Comparison of ENCODE assay signal across 23 cellular contexts in genomic region chr11:9533736-9534473, GRCh38. TPM values are rescaled to one million over a fixed set of nuclear protein-coding genes. Genes with fewer than 3 reads are reported as not detected.
DNase-seq lines count a peak whose midpoint lies in the region; ATAC-seq and TF ChIP-seq lines count a peak whose summit lies in the region.
"Had no signal": no experiment of that assay in that cellular context is flagged by ENCODE, and none has a peak within 500 bp of the region (broad histone marks: within the 10 kb centered on the region; RNA-seq: fewer than 3 reads in every experiment).

No MANE protein-coding gene starts in this region.

- H3F3A ChIP-seq in GM23338 (replicated peaks; ENCODE audit: low read depth) = peaks cover 8% of the 10 kb centered on the region; the same call in 1 of the 2 replicates
- no peaks in the 10 kb centered on the region for H3F3A ChIP-seq in SU-DHL-6 (ENCODE audit: insufficient read depth)

- intact Hi-C loops in activated T-helper 2 cell treated with anti-CD3 and anti-CD28 coated beads, Interferon-gamma antibody, Interleukin-2, Interleukin-4, amounts not matched to agents 10 μg/mL and 5 μg/mL and 100 μg/mL, durations not matched to agents 14 hours and 24 hours and 36 hours (cut with micrococcal nuclease) = loop anchor here (2.0 kb wide), 1 partner anchor 33 kb away; no protein-coding TSS in a partner anchor

- H3K4me3 ChIP-seq in GM23338 (no peak overlapping the region), SU-DHL-6 (ENCODE audit: insufficient read depth, low read length, poor library complexity, severe bottlenecking) (no peak overlapping the region), fibroblast of lung (replicated peaks in 1 of 4; ENCODE audit: control extremely low read depth in 1 of 4, insufficient read depth in 1 of 4, low read depth in 3 of 4, low read length in 4 of 4) (no peak overlapping the region), trophoblast cell (ENCODE audit: low read depth, low read length) (no peak overlapping the region)
- H3K4me3 ChIP-seq: BLaER1, left lung, Peyer's patch, SJSA1, stomach, uterus had no signal

- H4K8ac ChIP-seq in trophoblast cell (ENCODE audit: low read depth, low read length) = no peak overlapping the region

- H3K27ac Mint-ChIP-seq in GM23338 = peak overlapping the region; percentile 71
- no peak overlapping the region for H3K27ac Mint-ChIP-seq in activated T-helper 2 cell treated with anti-CD3 and anti-CD28 coated beads, Interferon-gamma antibody, Interleukin-2, Interleukin-4, amounts not matched to agents 10 μg/mL and 5 μg/mL and 100 μg/mL, durations not matched to agents 14 hours and 24 hours and 36 hours
- H3K27ac Mint-ChIP-seq: activated T-cell treated with anti-CD3 and anti-CD28 coated beads, Interleukin-2, amount 50 U/mL, for 72 hours had no signal

- DNase-seq in GM23338 (ENCODE audit: low spot score) (peak; percentile 24), fibroblast of lung (ENCODE audit: low read depth in 2 of 2) (peak in 1 of 2 donors; percentile 73), trophoblast cell (peak in 1 of 2 donors; percentile 22), iPS-NIHi11 (ENCODE audit: low spot score) (no peak), activated gamma-delta T cell (lab: John Stamatoyannopoulos, UW) (no peak)
- no peak for DNase-seq in activated T-helper 2 cell treated with anti-CD3 and anti-CD28 coated beads, Interferon-gamma antibody, Interleukin-2, Interleukin-4, amounts not matched to agents 10 μg/mL and 5 μg/mL and 100 μg/mL, durations not matched to agents 14 hours and 24 hours and 36 hours (ENCODE audit: low spot score)
- DNase-seq: activated T-cell treated with anti-CD3 and anti-CD28 coated beads, Interleukin-2, amount 50 U/mL, for 72 hours; dorsolateral prefrontal cortex; GOT3; left lung; NCI-H1048; NCI-H1930; Peyer's patch; stimulated activated CD4-positive, alpha-beta T cell treated with anti-CD3 and anti-CD28 coated beads, Interleukin-2, amount 100 ng/mL, for 48 hours; stomach; T-helper 2 cell; uterus had no signal

- H4K91ac ChIP-seq in trophoblast cell (ENCODE audit: low read depth, low read length) = no peak overlapping the region

- H3K4me2 ChIP-seq in GM23338 (peak overlapping the region; percentile 24), SU-DHL-6 (ENCODE audit: low read depth, low read length, poor library complexity, severe bottlenecking) (peak overlapping the region; percentile 18), fibroblast of lung (ENCODE audit: extremely low read depth, insufficient read depth, low read length) (peak overlapping the region; percentile 45), trophoblast cell (ENCODE audit: low read length) (no peak overlapping the region)
- H3K4me2 ChIP-seq: BLaER1, KMS-11 had no signal

- H2BK12ac ChIP-seq in trophoblast cell (ENCODE audit: low read length) = no peak overlapping the region

- H2AK5ac ChIP-seq in trophoblast cell (ENCODE audit: low read length) = no peak overlapping the region

- no peak overlapping the region for H2BK120ac ChIP-seq in trophoblast cell (ENCODE audit: insufficient read depth, low read length, poor library complexity)

- H2BK5ac ChIP-seq in trophoblast cell (ENCODE audit: low read depth, low read length, poor library complexity) = no peak overlapping the region

- TF ChIP-seq CTCF in GM23338 (conservative IDR thresholded peaks at IDR 0.05; ENCODE audit: low read depth in 2 of 2) (no peak), SU-DHL-6 (IDR thresholded peaks at IDR 0.05; ENCODE audit: insufficient read depth, low read length, poor library complexity, severe bottlenecking) (no peak), fibroblast of lung (conservative IDR thresholded peaks at IDR 0.05 in 1 of 2, IDR thresholded peaks at IDR 0.05 in 1 of 2; ENCODE audit: low read depth in 1 of 2, low read length in 2 of 2) (no peak)

- H3K4ac ChIP-seq in trophoblast cell (ENCODE audit: low read depth, low read length) = no peak overlapping the region

- H3K36me3 Mint-ChIP-seq in GM23338 (ENCODE audit: low read depth) = no peaks in the 10 kb centered on the region
- H3K36me3 Mint-ChIP-seq in activated T-helper 2 cell treated with anti-CD3 and anti-CD28 coated beads, Interferon-gamma antibody, Interleukin-2, Interleukin-4, amounts not matched to agents 10 μg/mL and 5 μg/mL and 100 μg/mL, durations not matched to agents 14 hours and 24 hours and 36 hours (ENCODE audit: low read depth) = peaks cover 1% of the 10 kb centered on the region

- H3K79me1 ChIP-seq in trophoblast cell (ENCODE audit: low read length) = peaks cover 30% of the 10 kb centered on the region

- ATAC-seq in GM23338 (no peak), GM18907 (IDR thresholded peaks at IDR 0.05; ENCODE audit: unreplicated experiment) (no peak)
- ATAC-seq: activated T-cell treated with anti-CD3 and anti-CD28 coated beads, Interleukin-2, amount 50 U/mL, for 72 hours; left lung had no signal

- H3K14ac ChIP-seq in trophoblast cell (ENCODE audit: low read length) = no peak overlapping the region

- no peaks in the 10 kb centered on the region for H4K20me1 ChIP-seq in GM23338 (replicated peaks; ENCODE audit: insufficient read depth)
- no peaks in the 10 kb centered on the region for H4K20me1 ChIP-seq in SU-DHL-6 (ENCODE audit: low read depth, low read length)
- H4K20me1 ChIP-seq in fibroblast of lung (ENCODE audit: control insufficient read depth, extremely low read depth, insufficient read depth, low read length) = no peaks in the 10 kb centered on the region
- H4K20me1 ChIP-seq: BLaER1 had no signal

- H3K4me1 Mint-ChIP-seq in GM23338 = peaks cover 33% of the 10 kb centered on the region
- no peaks in the 10 kb centered on the region for H3K4me1 Mint-ChIP-seq in activated T-helper 2 cell treated with anti-CD3 and anti-CD28 coated beads, Interferon-gamma antibody, Interleukin-2, Interleukin-4, amounts not matched to agents 10 μg/mL and 5 μg/mL and 100 μg/mL, durations not matched to agents 14 hours and 24 hours and 36 hours (ENCODE audit: low read depth)

- H3K9me3 Mint-ChIP-seq in GM23338 = no peaks in the 10 kb centered on the region
- H3K9me3 Mint-ChIP-seq in activated T-helper 2 cell treated with anti-CD3 and anti-CD28 coated beads, Interferon-gamma antibody, Interleukin-2, Interleukin-4, amounts not matched to agents 10 μg/mL and 5 μg/mL and 100 μg/mL, durations not matched to agents 14 hours and 24 hours and 36 hours = no peaks in the 10 kb centered on the region
- H3K9me3 Mint-ChIP-seq: activated T-cell treated with anti-CD3 and anti-CD28 coated beads, Interleukin-2, amount 50 U/mL, for 72 hours had no signal

- H3K27me3 ChIP-seq in GM23338 (ENCODE audit: insufficient read depth) (no peaks in the 10 kb centered on the region), SU-DHL-6 (ENCODE audit: low read length) (no peaks in the 10 kb centered on the region), fibroblast of lung (ENCODE audit: control insufficient read depth, insufficient read depth, low read length) (no peaks in the 10 kb centered on the region), trophoblast cell (ENCODE audit: insufficient read depth, low read length) (no peaks in the 10 kb centered on the region)
- H3K27me3 ChIP-seq: BLaER1, dorsolateral prefrontal cortex, left lung, Peyer's patch, SJSA1, stomach, uterus had no signal

- H3K4me1 ChIP-seq in GM23338 (ENCODE audit: insufficient read depth) = peaks cover 25% of the 10 kb centered on the region
- peaks cover 6% of the 10 kb centered on the region for H3K4me1 ChIP-seq in fibroblast of lung (ENCODE audit: control insufficient read depth, extremely low read depth, insufficient read depth, low read length)
- H3K4me1 ChIP-seq in trophoblast cell (ENCODE audit: control insufficient read depth in 1 of 2, insufficient read depth in 2 of 2, low read length in 2 of 2) = peaks cover 26 to 29% of the 10 kb centered on the region in 2 experiments
- H3K4me1 ChIP-seq: BLaER1 had no signal

- H4K12ac ChIP-seq in trophoblast cell (ENCODE audit: low read depth, low read length) = no peak overlapping the region

- H3K9me2 ChIP-seq in GM23338 (ENCODE audit: insufficient read depth) (no peaks in the 10 kb centered on the region), SU-DHL-6 (replicated peaks; ENCODE audit: insufficient read depth, low read length) (no peaks in the 10 kb centered on the region)

- H3K27me3 Mint-ChIP-seq in GM23338 (ENCODE audit: insufficient read depth, low read depth, poor library complexity) = peaks cover 6% of the 10 kb centered on the region
- no peaks in the 10 kb centered on the region for H3K27me3 Mint-ChIP-seq in activated T-helper 2 cell treated with anti-CD3 and anti-CD28 coated beads, Interferon-gamma antibody, Interleukin-2, Interleukin-4, amounts not matched to agents 10 μg/mL and 5 μg/mL and 100 μg/mL, durations not matched to agents 14 hours and 24 hours and 36 hours (ENCODE audit: low read depth)

- H3K18ac ChIP-seq in trophoblast cell (ENCODE audit: low read length) = no peak overlapping the region

- H2AFZ ChIP-seq in GM23338 (no peak overlapping the region), SU-DHL-6 (ENCODE audit: low read depth, low read length, severe bottlenecking) (no peak overlapping the region), fibroblast of lung (ENCODE audit: low read length) (peak overlapping the region; percentile 1), trophoblast cell (ENCODE audit: insufficient read depth, low read length, poor library complexity) (no peak overlapping the region)

- no peak overlapping the region for H3K23ac ChIP-seq in trophoblast cell (ENCODE audit: low read length)

- no peak overlapping the region for H3K4me3 Mint-ChIP-seq in GM23338
- H3K4me3 Mint-ChIP-seq in activated T-helper 2 cell treated with anti-CD3 and anti-CD28 coated beads, Interferon-gamma antibody, Interleukin-2, Interleukin-4, amounts not matched to agents 10 μg/mL and 5 μg/mL and 100 μg/mL, durations not matched to agents 14 hours and 24 hours and 36 hours (ENCODE audit: low read depth) = no peak overlapping the region
- H3K4me3 Mint-ChIP-seq: activated T-cell treated with anti-CD3 and anti-CD28 coated beads, Interleukin-2, amount 50 U/mL, for 72 hours had no signal

- H3K9ac ChIP-seq in SU-DHL-6 (ENCODE audit: low read length) (peak overlapping the region; percentile 14; the same call in 1 of the 2 replicates), fibroblast of lung (ENCODE audit: insufficient read depth, low read length) (no peak overlapping the region), trophoblast cell (ENCODE audit: low read length) (no peak overlapping the region)
- H3K9ac ChIP-seq: BLaER1, KMS-11 had no signal

- H3K9me3 ChIP-seq in SU-DHL-6 (ENCODE audit: insufficient read depth, low read length) (no peaks in the 10 kb centered on the region), fibroblast of lung (ENCODE audit: control insufficient read depth, insufficient read depth, low read depth, low read length) (no peaks in the 10 kb centered on the region), trophoblast cell (ENCODE audit: insufficient read depth, low read depth, low read length) (no peaks in the 10 kb centered on the region)
- H3K9me3 ChIP-seq: BLaER1, left lung, Peyer's patch, SJSA1, stomach, uterus had no signal

- no CpG with 5 or more reads among the region's 5 CpGs for WGBS in trophoblast cell (ENCODE audit: extremely low coverage, insufficient coverage, insufficient read length)

- H3K79me2 ChIP-seq in GM23338 (replicated peaks; ENCODE audit: insufficient read depth) (no peaks in the 10 kb centered on the region), SU-DHL-6 (ENCODE audit: insufficient read depth, low read length) (no peaks in the 10 kb centered on the region), fibroblast of lung (ENCODE audit: control insufficient read depth, insufficient read depth, low read length) (no peaks in the 10 kb centered on the region), trophoblast cell (ENCODE audit: control insufficient read depth, insufficient read depth, low read length, poor library complexity) (peaks cover 4% of the 10 kb centered on the region)

- H3K27ac ChIP-seq in GM23338 (ENCODE audit: low read depth) (peak overlapping the region; percentile 72), SU-DHL-6 (ENCODE audit: low read depth, low read length) (no peak overlapping the region), fibroblast of lung (ENCODE audit: insufficient read depth, low read length) (no peak overlapping the region), trophoblast cell (ENCODE audit: low read depth, low read length) (peak overlapping the region; percentile 23)
- H3K27ac ChIP-seq: BLaER1, HL-60, KMS-11, left lung, Peyer's patch, SJSA1 had no signal

- H3K36me3 ChIP-seq in GM23338 (ENCODE audit: insufficient read depth) (no peaks in the 10 kb centered on the region), SU-DHL-6 (ENCODE audit: low read length) (no peaks in the 10 kb centered on the region), fibroblast of lung (ENCODE audit: control insufficient read depth, insufficient read depth, low read length) (no peaks in the 10 kb centered on the region), trophoblast cell (ENCODE audit: control insufficient read depth in 1 of 2, insufficient read depth in 2 of 2, low read length in 2 of 2) (no peaks in the 10 kb centered on the region)
- H3K36me3 ChIP-seq: Peyer's patch, SJSA1, stomach, uterus had no signal

RNA-seq across cellular contexts. Expression of gene WEE1, which starts 39.6 kb away (rescaled TPM):
- 144 and 149 TPM in 2 replicates for total RNA-seq in GM23338 (2014; rRNA removed; shearing (Covaris generic))
- polyA plus RNA-seq in GM23338 (2016; fragmentation: Nextera tagmentation; extraction: Ambion mirVana) = 48.9 and 50.7 TPM in 2 replicates
- total RNA-seq in fibroblast of lung = 24.4 and 55.2 TPM in 2 replicates
- 47.2 and 77.5 TPM in 2 replicates for polyA plus RNA-seq in fibroblast of lung
- polyA plus RNA-seq in fibroblast of lung (2012) = 21.4 and 34.6 TPM in 2 replicates
- polyA minus RNA-seq in fibroblast of lung (ENCODE audit: low replicate concordance) = 4.4 and 8.8 TPM in 2 replicates
- 84.5 and 89.9 TPM in 2 replicates for polyA plus RNA-seq in trophoblast cell (2013)
- total RNA-seq in activated T-helper 2 cell treated with anti-CD3 and anti-CD28 coated beads, Interferon-gamma antibody, Interleukin-2, Interleukin-4, amounts not matched to agents 10 μg/mL and 5 μg/mL and 100 μg/mL, durations not matched to agents 14 hours and 24 hours and 36 hours = 48.6 and 49.6 TPM in 2 replicates

Comparison
In these comparisons a context has a peak if more than half of its experiments do, and no peak if none do; other contexts are left out.
1. H3K27ac ChIP-seq: peak in GM23338 (single experiment) and trophoblast cell (single experiment); none in SU-DHL-6 (single experiment) and fibroblast of lung (single experiment).